ENCODE assay signal across 18 cellular contexts in the genomic region with DNA sequence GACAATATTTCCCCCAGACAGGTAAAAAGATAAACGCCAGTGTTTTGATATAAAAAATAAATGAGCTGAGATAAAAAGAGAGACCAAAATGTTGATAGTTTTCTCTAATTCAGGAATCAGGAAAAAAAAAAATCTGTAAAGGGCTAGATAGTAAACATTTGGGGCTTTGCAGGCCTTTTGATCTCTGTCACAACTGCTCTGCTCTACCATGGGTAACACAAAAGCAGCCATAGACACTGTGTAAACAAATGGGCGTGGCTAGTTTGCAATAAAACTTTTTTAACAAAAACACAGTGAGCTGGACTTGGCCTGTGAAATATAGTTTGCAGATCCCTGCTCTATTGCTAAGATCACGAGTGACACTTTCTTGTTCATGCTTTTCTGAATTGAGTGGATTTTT.
A peak's percentile ranks its signal among the peaks of the same experiment; 100 is the strongest.
DNase-seq lines count a peak whose midpoint lies in the region; FAIRE-seq and TF ChIP-seq lines count a peak whose summit lies in the region.
"Had no signal": no experiment of that assay in that cellular context is flagged by ENCODE, and none has a peak within 500 bp of the region (broad histone marks: within the 10 kb centered on the region; RNA-seq: fewer than 3 reads in every experiment).

No MANE protein-coding gene starts in this region.

- WGBS in tibial nerve, 2 donors = 42 to 48% methylated on average over 3 of the region's 3 CpGs

- H3K27ac Mint-ChIP-seq in progenitor cell of endocrine pancreas = no peak overlapping the region
- H3K27ac Mint-ChIP-seq: CD14-positive monocyte, nephron had no signal

- peaks cover 48% of the 10 kb centered on the region for H3K4me1 Mint-ChIP-seq in progenitor cell of endocrine pancreas (ENCODE audit: low read depth)
- H3K4me1 Mint-ChIP-seq: CD14-positive monocyte had no signal

- FAIRE-seq in endothelial cell of umbilical vein (lab: Jason Lieb, UNC) = peak; percentile 40
- FAIRE-seq: GM18507 had no signal

- H3K4me3 Mint-ChIP-seq in progenitor cell of endocrine pancreas (ENCODE audit: low read depth) = no peak overlapping the region
- H3K4me3 Mint-ChIP-seq: CD14-positive monocyte, nephron had no signal

- TF ChIP-seq POLR2A in endothelial cell of umbilical vein (IDR thresholded peaks at IDR 0.05; ENCODE audit: low read depth, low read length) (no peak), tibial nerve (IDR thresholded peaks at IDR 0.05) (no peak)

- H3K4me1 ChIP-seq in endothelial cell of umbilical vein (ENCODE audit: control insufficient read depth, extremely low read depth, insufficient read depth, low read length) (no peaks in the 10 kb centered on the region), tibial nerve (no peaks in the 10 kb centered on the region)
- H3K4me1 ChIP-seq: sigmoid colon, vagina had no signal

- TF ChIP-seq CTCF in endothelial cell of umbilical vein (IDR thresholded peaks at IDR 0.05; ENCODE audit: extremely low read depth in 1 of 2, insufficient read depth in 1 of 2, low read depth in 1 of 2, low read length in 2 of 2) = no peak
- no peak for TF ChIP-seq CTCF in tibial nerve (IDR thresholded peaks at IDR 0.05)
- no peak for TF ChIP-seq CTCF in progenitor cell of endocrine pancreas (IDR thresholded peaks at IDR 0.05; ENCODE audit: unreplicated experiment)
- TF ChIP-seq CTCF in brain microvascular endothelial cell (IDR thresholded peaks at IDR 0.05; ENCODE audit: low read depth, low read length, missing control alignments) = no peak

- no peaks in the 10 kb centered on the region for H3K9me1 ChIP-seq in endothelial cell of umbilical vein (replicated peaks; ENCODE audit: control insufficient read depth, extremely low read depth, insufficient read depth, low read length)

- H3K79me2 ChIP-seq in endothelial cell of umbilical vein (ENCODE audit: control insufficient read depth, insufficient read depth, low read length) = no peaks in the 10 kb centered on the region

- CTCF ChIA-PET in HEK293T (lab: Yijun Ruan, JAX) = interaction anchor here (0.6 kb wide), 1 partner anchor 790 kb away, joined by 4 read pairs; no protein-coding TSS in a partner anchor
- CTCF ChIA-PET in endothelial cell of umbilical vein (lab: Charles Lee) = no interaction called here

- H3K36me3 ChIP-seq in endothelial cell of umbilical vein (ENCODE audit: control insufficient read depth in 2 of 2, extremely low read depth in 1 of 2, insufficient read depth in 2 of 2, low read length in 2 of 2) (no peaks in the 10 kb centered on the region), tibial nerve (no peaks in the 10 kb centered on the region), brain microvascular endothelial cell (replicated peaks) (no peaks in the 10 kb centered on the region)
- H3K36me3 ChIP-seq: sigmoid colon, vagina had no signal

- dilution Hi-C loops in endothelial cell of umbilical vein (cut with MboI; ENCODE audit: extremely low pct_ligation_motif_present, low sequenced_read_pairs) = no loop called here

- BruUV-seq in endothelial cell of umbilical vein (replicated peaks; lab: Mats Ljungman, UMichigan) = no TSS peak

- peaks cover 6% of the 10 kb centered on the region for H3K9me3 Mint-ChIP-seq in progenitor cell of endocrine pancreas (ENCODE audit: low read depth)

- H3K27me3 Mint-ChIP-seq in progenitor cell of endocrine pancreas = no peaks in the 10 kb centered on the region

- intact Hi-C loops in endothelial cell of umbilical vein (cut with micrococcal nuclease) = no loop called here

- no peak overlapping the region for H3K4me3 ChIP-seq in endothelial cell of umbilical vein (replicated peaks in 1 of 3; ENCODE audit: insufficient read depth in 1 of 3, low read depth in 1 of 3, low read length in 3 of 3)
- H3K4me3 ChIP-seq in tibial nerve = no peak overlapping the region
- no peak overlapping the region for H3K4me3 ChIP-seq in brain microvascular endothelial cell (ENCODE audit: low read depth, low read length)
- H3K4me3 ChIP-seq: sigmoid colon, vagina had no signal

- H3K27me3 ChIP-seq in endothelial cell of umbilical vein (ENCODE audit: control insufficient read depth in 2 of 2, insufficient read depth in 2 of 2, low read length in 2 of 2) (no peaks in the 10 kb centered on the region), tibial nerve (no peaks in the 10 kb centered on the region), brain microvascular endothelial cell (replicated peaks) (no peaks in the 10 kb centered on the region)
- H3K27me3 ChIP-seq: sigmoid colon, vagina had no signal

- H2AFZ ChIP-seq in endothelial cell of umbilical vein (ENCODE audit: low read depth, low read length) = no peak overlapping the region

- in situ Hi-C loops in brain microvascular endothelial cell (cut with HindIII; ENCODE audit: low pct_ligation_motif_present, low sequenced_read_pairs) = no loop called here

- POLR2A ChIA-PET in HEK293T (lab: Yijun Ruan, JAX) (interaction anchor here (0.6 kb wide), 1 partner anchor 94 kb away, joined by 3 read pairs; no protein-coding TSS in a partner anchor), endothelial cell of umbilical vein (lab: Charles Lee) (no interaction called here)

- no peak overlapping the region for H3K9ac ChIP-seq in endothelial cell of umbilical vein (replicated peaks; ENCODE audit: extremely low read depth, insufficient read depth, low read length)
- H3K9ac ChIP-seq: KMS-11 had no signal

- H3K9me3 ChIP-seq in endothelial cell of umbilical vein (replicated peaks; ENCODE audit: control insufficient read depth, insufficient read depth, low read length) = no peaks in the 10 kb centered on the region
- peaks cover 0 to 15% (median 0%) of the 10 kb centered on the region in 4 donors for H3K9me3 ChIP-seq in tibial nerve
- H3K9me3 ChIP-seq: sigmoid colon, vagina had no signal

- peaks cover 1% of the 10 kb centered on the region for H3K36me3 Mint-ChIP-seq in progenitor cell of endocrine pancreas (ENCODE audit: insufficient read depth)
- H3K36me3 Mint-ChIP-seq: CD14-positive monocyte had no signal

- H3K4me2 ChIP-seq in endothelial cell of umbilical vein (ENCODE audit: insufficient read depth, low read length) = no peak overlapping the region
- H3K4me2 ChIP-seq: KMS-11 had no signal

- no peaks in the 10 kb centered on the region for H4K20me1 ChIP-seq in endothelial cell of umbilical vein (replicated peaks; ENCODE audit: control insufficient read depth, extremely low read depth, insufficient read depth, low read length)

- no peak for TF ChIP-seq EP300 in tibial nerve (IDR thresholded peaks at IDR 0.05)

- no peak overlapping the region for H3K27ac ChIP-seq in endothelial cell of umbilical vein (ENCODE audit: insufficient read depth, low read depth, low read length)
- no peak overlapping the region for H3K27ac ChIP-seq in tibial nerve
- H3K27ac ChIP-seq in brain microvascular endothelial cell = no peak overlapping the region
- H3K27ac ChIP-seq: KMS-11, sigmoid colon, vagina had no signal

- DNase-seq in HEK293T (ENCODE audit: extremely low spot score) (peak; percentile 40), NCI-H345 treated with DMSO at 0.1 percent for 48 hours (lab: John Stamatoyannopoulos, UW; ENCODE audit: unreplicated experiment) (peak; percentile 28), endothelial cell of umbilical vein (ENCODE audit: low read depth, low spot score) (no peak), stromal cell of bone marrow (ENCODE audit: low read depth) (peak; percentile 6), tibial nerve (ENCODE audit: low spot score in 2 of 2) (no peak), progenitor cell of endocrine pancreas (ENCODE audit: low spot score, unreplicated experiment) (no peak), brain microvascular endothelial cell (no peak)
- DNase-seq: GDM1; NCI-H2171 treated with DMSO at 0.1 percent for 48 hours; OCI-M1; sigmoid colon; stimulated activated naive CD8-positive, alpha-beta T cell treated with anti-CD3 and anti-CD28 coated beads, Interleukin-15, Interleukin-2, amounts not matched to agents 100 U/mL and 50 U/mL, for 24 hours; T-helper 1 cell had no signal

TF ChIP-seq in HEK293T, 16 proteins besides CTCF, POLR2A, EP300 and RAD21:
- no peak for TF ChIP-seq SP1 (IDR thresholded peaks at IDR 0.05)
- TF ChIP-seq ELF4 (IDR thresholded peaks at IDR 0.05) = no peak
- TF ChIP-seq, protein P1, sequence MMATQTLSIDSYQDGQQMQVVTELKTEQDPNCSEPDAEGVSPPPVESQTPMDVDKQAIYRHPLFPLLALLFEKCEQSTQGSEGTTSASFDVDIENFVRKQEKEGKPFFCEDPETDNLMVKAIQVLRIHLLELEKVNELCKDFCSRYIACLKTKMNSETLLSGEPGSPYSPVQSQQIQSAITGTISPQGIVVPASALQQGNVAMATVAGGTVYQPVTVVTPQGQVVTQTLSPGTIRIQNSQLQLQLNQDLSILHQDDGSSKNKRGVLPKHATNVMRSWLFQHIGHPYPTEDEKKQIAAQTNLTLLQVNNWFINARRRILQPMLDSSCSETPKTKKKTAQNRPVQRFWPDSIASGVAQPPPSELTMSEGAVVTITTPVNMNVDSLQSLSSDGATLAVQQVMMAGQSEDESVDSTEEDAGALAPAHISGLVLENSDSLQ (IDR thresholded peaks at IDR 0.05) = no peak
- no peak for TF ChIP-seq FOXA1 (IDR thresholded peaks at IDR 0.05)
- no peak for TF ChIP-seq FOXK2 (IDR thresholded peaks at IDR 0.05)

TF ChIP-seq in endothelial cell of umbilical vein, 7 proteins besides CTCF, POLR2A, EP300 and RAD21:
- TF ChIP-seq GATA2 (IDR thresholded peaks at IDR 0.05; ENCODE audit: insufficient read depth, insufficient read length, low read depth, low read length) (no peak), POLR2AphosphoS5 (IDR thresholded peaks at IDR 0.05; ENCODE audit: insufficient read depth, low read depth, low read length) (no peak), JUN (IDR thresholded peaks at IDR 0.05; ENCODE audit: borderline replicate concordance, insufficient read depth, insufficient read length, low read depth) (no peak), FOS (IDR thresholded peaks at IDR 0.05; ENCODE audit: borderline replicate concordance, insufficient read depth, low read length) (no peak), MYC (IDR thresholded peaks at IDR 0.05; ENCODE audit: low read depth, low read length) (no peak), EZH2 (IDR thresholded peaks at IDR 0.05; ENCODE audit: borderline replicate concordance, low read depth, low read length, severe bottlenecking) (no peak)
- TF ChIP-seq, protein P2, sequence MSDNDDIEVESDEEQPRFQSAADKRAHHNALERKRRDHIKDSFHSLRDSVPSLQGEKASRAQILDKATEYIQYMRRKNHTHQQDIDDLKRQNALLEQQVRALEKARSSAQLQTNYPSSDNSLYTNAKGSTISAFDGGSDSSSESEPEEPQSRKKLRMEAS (IDR thresholded peaks at IDR 0.05; ENCODE audit: insufficient read depth, insufficient read length) = no peak

Comparison
In these comparisons a context has a peak if more than half of its experiments do, and no peak if none do; other contexts are left out.
1. DNase-seq: peak in HEK293T (single experiment), NCI-H345 treated with DMSO at 0.1 percent for 48 hours (single experiment) and stromal cell of bone marrow (single experiment); none in endothelial cell of umbilical vein (single experiment), tibial nerve (0 of 2), progenitor cell of endocrine pancreas (single experiment) and brain microvascular endothelial cell (single experiment).